ENCODE assay signal across 8 cellular contexts in genomic region chr12:121992059-121992879, GRCh38. TPM values are rescaled to one million over a fixed set of nuclear protein-coding genes. Genes with fewer than 3 reads are reported as not detected.
DNase-seq lines count a peak whose midpoint lies in the region; ATAC-seq and TF ChIP-seq lines count a peak whose summit lies in the region.

No MANE protein-coding gene starts in this region.

- DNase-seq in RPMI7951 (ENCODE audit: low read depth): peak; percentile 80
- no peak for DNase-seq in activated naive CD8-positive, alpha-beta T cell treated with anti-CD3 and anti-CD28 coated beads, Interleukin-2, amount 10 ng/mL, durations not matched to agents 7 days and 5 days
- DNase-seq in lower lobe of right lung: peak; percentile 67
- DNase-seq in NCI-H1105 treated with DMSO at 0.1 percent for 48 hours (lab: John Stamatoyannopoulos, UW): no peak
- no peak for DNase-seq in NCI-H1694 treated with DMSO at 0.1 percent for 48 hours (lab: John Stamatoyannopoulos, UW)

- H3K9me3 Mint-ChIP-seq in activated naive CD8-positive, alpha-beta T cell treated with anti-CD3 and anti-CD28 coated beads, Interleukin-2, amount 10 ng/mL, durations not matched to agents 7 days and 5 days: no peaks in the 10 kb centered on the region

- peaks cover 13% of the 10 kb centered on the region for H3K27me3 Mint-ChIP-seq in activated naive CD8-positive, alpha-beta T cell treated with anti-CD3 and anti-CD28 coated beads, Interleukin-2, amount 10 ng/mL, durations not matched to agents 7 days and 5 days

- H3K9me3 ChIP-seq in lower lobe of right lung (no peaks in the 10 kb centered on the region), thymus (ENCODE audit: control insufficient read depth) (no peaks in the 10 kb centered on the region)

- peak overlapping the region; percentile 72 for H3K27ac Mint-ChIP-seq in activated naive CD8-positive, alpha-beta T cell treated with anti-CD3 and anti-CD28 coated beads, Interleukin-2, amount 10 ng/mL, durations not matched to agents 7 days and 5 days

- H3K4me1 ChIP-seq in lower lobe of right lung: peaks cover 29% of the 10 kb centered on the region
- H3K4me1 ChIP-seq in thymus (ENCODE audit: control insufficient read depth, insufficient read depth, low read length): peaks cover 15% of the 10 kb centered on the region

- H3K36me3 Mint-ChIP-seq in activated naive CD8-positive, alpha-beta T cell treated with anti-CD3 and anti-CD28 coated beads, Interleukin-2, amount 10 ng/mL, durations not matched to agents 7 days and 5 days: no peaks in the 10 kb centered on the region

- peak overlapping the region; percentile 19 for H3K4me3 Mint-ChIP-seq in activated naive CD8-positive, alpha-beta T cell treated with anti-CD3 and anti-CD28 coated beads, Interleukin-2, amount 10 ng/mL, durations not matched to agents 7 days and 5 days

- TF ChIP-seq CTCF in lower lobe of right lung (IDR thresholded peaks at IDR 0.05): no peak

- no peaks in the 10 kb centered on the region for H3K36me3 ChIP-seq in lower lobe of right lung
- H3K36me3 ChIP-seq in thymus (ENCODE audit: control insufficient read depth, insufficient read depth): no peaks in the 10 kb centered on the region

- H3K27ac ChIP-seq in lower lobe of right lung (peak overlapping the region; percentile 60), thymus (ENCODE audit: low read depth) (peak overlapping the region; percentile 74)

- H3K4me3 ChIP-seq in lower lobe of right lung (no peak overlapping the region), thymus (ENCODE audit: low read length) (no peak overlapping the region)

- WGBS in thymus: 38% methylated on average over 21 of the region's 21 CpGs

- intact Hi-C loops in lower lobe of right lung (cut with DNase I): no loop called here

- POLR2A ChIA-PET in activated naive CD8-positive, alpha-beta T cell treated with anti-CD3 and anti-CD28 coated beads, Interleukin-2, amount 10 ng/mL, durations not matched to agents 7 days and 5 days (lab: Charles Lee): interaction anchor here (0.6 to 1.1 kb wide), 3 partner anchors 29 to 1359 kb away, joined by 3 to 4 read pairs (median 4); partner anchors contain the start of gene BCL7A

- peaks cover 6% of the 10 kb centered on the region for H3K4me1 Mint-ChIP-seq in activated naive CD8-positive, alpha-beta T cell treated with anti-CD3 and anti-CD28 coated beads, Interleukin-2, amount 10 ng/mL, durations not matched to agents 7 days and 5 days

- ATAC-seq in GM18858 (IDR thresholded peaks at IDR 0.05; ENCODE audit: unreplicated experiment) (peak; percentile 82), HG02885 (IDR thresholded peaks at IDR 0.05; ENCODE audit: poor library complexity, unreplicated experiment) (peak; percentile 88), lower lobe of right lung (peak; percentile 95 to 97)
- peak; percentile 97 for ATAC-seq in activated naive CD8-positive, alpha-beta T cell treated with anti-CD3 and anti-CD28 coated beads, Interleukin-2, amount 10 ng/mL, durations not matched to agents 7 days and 5 days (ENCODE audit: low read depth)

- H3K27me3 ChIP-seq in lower lobe of right lung (ENCODE audit: low read depth) (no peaks in the 10 kb centered on the region), thymus (ENCODE audit: control insufficient read depth, insufficient read depth) (no peaks in the 10 kb centered on the region)

RNA-seq across cellular contexts. Expression of gene BCL7A, which starts 29.4 kb away (rescaled TPM):
- 0.72 and 1.1 TPM in 2 replicates for total RNA-seq in RPMI7951 (2014; rRNA removed; shearing (Covaris generic))
- 1 to 10 TPM; 6.3 to 7.3 TPM for total RNA-seq in activated naive CD8-positive, alpha-beta T cell treated with anti-CD3 and anti-CD28 coated beads, Interleukin-2, amount 10 ng/mL, durations not matched to agents 7 days and 5 days
- 6.4 TPM for total RNA-seq in lower lobe of right lung
- 5.5 TPM for polyA plus RNA-seq in thymus

Comparison
In these comparisons a context has a peak if more than half of its experiments do, and no peak if none do; other contexts are left out.
1. DNase-seq: peak in RPMI7951 (single experiment) and lower lobe of right lung (single experiment); none in activated naive CD8-positive, alpha-beta T cell treated with anti-CD3 and anti-CD28 coated beads, Interleukin-2, amount 10 ng/mL, durations not matched to agents 7 days and 5 days (single experiment), NCI-H1105 treated with DMSO at 0.1 percent for 48 hours (single experiment) and NCI-H1694 treated with DMSO at 0.1 percent for 48 hours (single experiment).
2. Peak in every context shown above with its lines, with median percentiles within 50 percentile points of each other: ATAC-seq.